Comparison of ENCODE assay signal across 21 cellular contexts in genomic region chr20:2252419-2253060, GRCh38. TPM values are rescaled to one million over a fixed set of nuclear protein-coding genes. Genes with fewer than 3 reads are reported as not detected.
"Had no signal": no experiment of that assay in that cellular context is flagged by ENCODE, and none has a peak within 500 bp of the region (broad histone marks: within the 10 kb centered on the region; RNA-seq: fewer than 3 reads in every experiment).

No MANE protein-coding gene starts in this region.

- DNase-seq: activated CD4-positive, alpha-beta T cell treated with anti-CD3 and anti-CD28 coated beads, Interleukin-2, amount 50 U/mL, for 48 hours; activated gamma-delta T cell; adrenal gland; effector CD8-positive, alpha-beta T cell; heart left ventricle; kidney; retina; stimulated activated CD4-positive, alpha-beta T cell treated with anti-CD3 and anti-CD28 coated beads, Interleukin-2, amount 100 ng/mL, for 24 hours; stimulated activated naive CD4-positive, alpha-beta T cell treated with Interleukin-2 at 50 U/mL for 16 hours; substantia nigra; tibial artery; WERI-Rb-1 had no signal

- H3K36me3 Mint-ChIP-seq: activated naive CD4-positive, alpha-beta T cell treated with anti-CD3 and anti-CD28 coated beads, Interleukin-2, amount 50 U/mL, for 72 hours; mesothelial cell of epicardium had no signal

- H3K4me3 Mint-ChIP-seq: mesothelial cell of epicardium, nephron had no signal

- H3K9me3 Mint-ChIP-seq: activated naive CD4-positive, alpha-beta T cell treated with anti-CD3 and anti-CD28 coated beads, Interleukin-2, amount 50 U/mL, for 72 hours; mesothelial cell of epicardium; nephron had no signal

- H3K4me3 ChIP-seq: adrenal gland, breast epithelium, gastroesophageal sphincter, heart left ventricle, tibial artery had no signal

- H3K27ac Mint-ChIP-seq: activated naive CD4-positive, alpha-beta T cell treated with anti-CD3 and anti-CD28 coated beads, Interleukin-2, amount 50 U/mL, for 72 hours; mesothelial cell of epicardium; nephron had no signal

- H3K4me1 ChIP-seq: adrenal gland, breast epithelium, gastroesophageal sphincter, tibial artery had no signal

- H3K27ac ChIP-seq: adrenal gland, breast epithelium, gastroesophageal sphincter, heart left ventricle, tibial artery, WERI-Rb-1 had no signal

- H3K36me3 ChIP-seq: adrenal gland, breast epithelium, gastroesophageal sphincter, heart left ventricle, tibial artery, WERI-Rb-1 had no signal

- H3K9me3 ChIP-seq: adrenal gland, breast epithelium, gastroesophageal sphincter, heart left ventricle, tibial artery had no signal

- H3K27me3 ChIP-seq: adrenal gland, breast epithelium, tibial artery had no signal

RNA-seq across cellular contexts. Expression of gene TGM3, which starts 43.3 kb away (rescaled TPM):
- total RNA-seq: astrocyte, breast epithelium, heart left ventricle, lung microvascular endothelial cell, omental fat pad, posterior vena cava had no signal
